ENCODE assay signal across 21 cellular contexts in genomic region chr7:4693749-4694148, GRCh38. TPM values are rescaled to one million over a fixed set of nuclear protein-coding genes. Genes with fewer than 3 reads are reported as not detected.
DNase-seq lines count a peak whose midpoint lies in the region; ATAC-seq and TF ChIP-seq lines count a peak whose summit lies in the region.
"Had no signal": no experiment of that assay in that cellular context is flagged by ENCODE, and none has a peak within 500 bp of the region (broad histone marks: within the 10 kb centered on the region; RNA-seq: fewer than 3 reads in every experiment).

No MANE protein-coding gene starts in this region.

- no peak for TF ChIP-seq POLR2A in ovary (IDR thresholded peaks at IDR 0.05)

- no peak overlapping the region for H3K4me3 ChIP-seq in ovary
- H3K4me3 ChIP-seq in tibial artery = no peak overlapping the region
- H3K4me3 ChIP-seq: heart right ventricle had no signal

- no peak for TF ChIP-seq EP300 in ovary (IDR thresholded peaks at IDR 0.05)

- no peak overlapping the region for H3K4me3 Mint-ChIP-seq in activated CD4-positive, alpha-beta T cell treated with anti-CD3 and anti-CD28 coated beads, Interleukin-2, amount 10 ng/mL, durations not matched to agents 7 days and 5 days
- no peak overlapping the region for H3K4me3 Mint-ChIP-seq in activated CD4-positive, alpha-beta T cell treated with anti-CD3 and anti-CD28 coated beads for 36 hours
- H3K4me3 Mint-ChIP-seq: CD14-positive monocyte had no signal

- H3K36me3 ChIP-seq in ovary (no peaks in the 10 kb centered on the region), tibial artery (no peaks in the 10 kb centered on the region)
- H3K36me3 ChIP-seq: heart right ventricle had no signal

- no peaks in the 10 kb centered on the region for H3K9me3 Mint-ChIP-seq in activated CD4-positive, alpha-beta T cell treated with anti-CD3 and anti-CD28 coated beads, Interleukin-2, amount 10 ng/mL, durations not matched to agents 7 days and 5 days
- no peaks in the 10 kb centered on the region for H3K9me3 Mint-ChIP-seq in activated CD4-positive, alpha-beta T cell treated with anti-CD3 and anti-CD28 coated beads for 36 hours (ENCODE audit: low read depth)
- H3K9me3 Mint-ChIP-seq: CD14-positive monocyte; naive thymus-derived CD8-positive, alpha-beta T cell had no signal

- POLR2A ChIA-PET in activated CD4-positive, alpha-beta T cell treated with anti-CD3 and anti-CD28 coated beads, Interleukin-2, amount 10 ng/mL, durations not matched to agents 7 days and 5 days (lab: Charles Lee) = no interaction called here
- POLR2A ChIA-PET in activated CD4-positive, alpha-beta T cell treated with anti-CD3 and anti-CD28 coated beads for 36 hours (lab: Charles Lee) = no interaction called here

- WGBS in adipose tissue, 3 donors = 87 to 94% (median 92%) methylated on average over 2 of the region's 2 CpGs
- 68 to 80% (median 74%) methylated on average over 2 of the region's 2 CpGs for WGBS in ovary, 3 donors

- CTCF ChIA-PET in activated CD4-positive, alpha-beta T cell treated with anti-CD3 and anti-CD28 coated beads, Interleukin-2, amount 10 ng/mL, durations not matched to agents 7 days and 5 days (lab: Charles Lee) = interaction anchor here (1.6 kb wide), 1 partner anchor 52 kb away, joined by 5 read pairs; no protein-coding TSS in a partner anchor
- CTCF ChIA-PET in activated CD4-positive, alpha-beta T cell treated with anti-CD3 and anti-CD28 coated beads for 36 hours (lab: Charles Lee) = no interaction called here

- TF ChIP-seq CTCF in ovary (IDR thresholded peaks at IDR 0.05) = no peak
- no peak for TF ChIP-seq CTCF in tibial artery (IDR thresholded peaks at IDR 0.05)

- no peak for ATAC-seq in activated CD4-positive, alpha-beta T cell treated with anti-CD3 and anti-CD28 coated beads for 36 hours
- ATAC-seq in HG03432 (IDR thresholded peaks at IDR 0.05; ENCODE audit: unreplicated experiment) = no peak
- ATAC-seq: heart right ventricle; naive thymus-derived CD8-positive, alpha-beta T cell had no signal

- H3K27me3 Mint-ChIP-seq in activated CD4-positive, alpha-beta T cell treated with anti-CD3 and anti-CD28 coated beads, Interleukin-2, amount 10 ng/mL, durations not matched to agents 7 days and 5 days = no peaks in the 10 kb centered on the region
- H3K27me3 Mint-ChIP-seq in activated CD4-positive, alpha-beta T cell treated with anti-CD3 and anti-CD28 coated beads for 36 hours = no peaks in the 10 kb centered on the region
- H3K27me3 Mint-ChIP-seq: naive thymus-derived CD8-positive, alpha-beta T cell had no signal

- peaks cover 3% of the 10 kb centered on the region for H3K36me3 Mint-ChIP-seq in activated CD4-positive, alpha-beta T cell treated with anti-CD3 and anti-CD28 coated beads, Interleukin-2, amount 10 ng/mL, durations not matched to agents 7 days and 5 days (ENCODE audit: low read depth)
- H3K36me3 Mint-ChIP-seq in activated CD4-positive, alpha-beta T cell treated with anti-CD3 and anti-CD28 coated beads for 36 hours (ENCODE audit: low read depth) = peaks cover 8% of the 10 kb centered on the region

- H3K9me3 ChIP-seq in ovary = no peaks in the 10 kb centered on the region
- H3K9me3 ChIP-seq in tibial artery = no peaks in the 10 kb centered on the region
- H3K9me3 ChIP-seq: heart right ventricle had no signal

- no peaks in the 10 kb centered on the region for H3K27me3 ChIP-seq in ovary
- no peaks in the 10 kb centered on the region for H3K27me3 ChIP-seq in tibial artery
- H3K27me3 ChIP-seq: heart right ventricle had no signal

- DNase-seq in activated CD4-positive, alpha-beta T cell treated with anti-CD3 and anti-CD28 coated beads, Interleukin-2, amount 10 ng/mL, durations not matched to agents 7 days and 5 days = no peak
- DNase-seq in activated CD4-positive, alpha-beta T cell treated with anti-CD3 and anti-CD28 coated beads for 36 hours = no peak
- DNase-seq in ovary = no peak
- no peak for DNase-seq in tibial artery
- DNase-seq in NCI-H1930 (lab: John Stamatoyannopoulos, UW) = no peak
- no peak for DNase-seq in NCI-H748 treated with DMSO at 0.1 percent for 48 hours (lab: John Stamatoyannopoulos, UW)
- DNase-seq: activated gamma-delta T cell; amniotic stem cell; central memory CD4-positive, alpha-beta T cell; DMS153; effector CD4-positive, alpha-beta T cell; GF-D8; heart right ventricle; naive thymus-derived CD8-positive, alpha-beta T cell; NCI-H1436; NCI-H2171; OCI-M1 had no signal

- H3K27ac Mint-ChIP-seq in activated CD4-positive, alpha-beta T cell treated with anti-CD3 and anti-CD28 coated beads, Interleukin-2, amount 10 ng/mL, durations not matched to agents 7 days and 5 days = peak overlapping the region; percentile 19
- no peak overlapping the region for H3K27ac Mint-ChIP-seq in activated CD4-positive, alpha-beta T cell treated with anti-CD3 and anti-CD28 coated beads for 36 hours

- H3K4me1 Mint-ChIP-seq in activated CD4-positive, alpha-beta T cell treated with anti-CD3 and anti-CD28 coated beads, Interleukin-2, amount 10 ng/mL, durations not matched to agents 7 days and 5 days = peaks cover 30% of the 10 kb centered on the region
- peaks cover 54% of the 10 kb centered on the region for H3K4me1 Mint-ChIP-seq in activated CD4-positive, alpha-beta T cell treated with anti-CD3 and anti-CD28 coated beads for 36 hours

- H3K27ac ChIP-seq in adipose tissue (ENCODE audit: low read depth, low read length) = peak overlapping the region; percentile 6
- peak overlapping the region; percentile 32 to 70 for H3K27ac ChIP-seq in ovary
- peak overlapping the region; percentile 88 to 90 for H3K27ac ChIP-seq in tibial artery
- H3K27ac ChIP-seq: 22Rv1 had no signal

- H3K4me1 ChIP-seq in ovary (ENCODE audit: insufficient read depth) (peaks cover 28% of the 10 kb centered on the region), tibial artery (peaks cover 0 to 79% (median 58%) of the 10 kb centered on the region in 4 donors)

- intact Hi-C loops in activated CD4-positive, alpha-beta T cell treated with anti-CD3 and anti-CD28 coated beads for 36 hours (cut with DNase I, micrococcal nuclease) = no loop called here
- intact Hi-C loops in ovary (cut with DNase I) (no loop called here), tibial artery (cut with DNase I; ENCODE audit: low total_unique reads) (no loop called here)

RNA-seq across cellular contexts. Expression of gene FOXK1, which starts 11.7 kb away (rescaled TPM):
- total RNA-seq in activated CD4-positive, alpha-beta T cell treated with anti-CD3 and anti-CD28 coated beads, Interleukin-2, amount 10 ng/mL, durations not matched to agents 7 days and 5 days = 10 to 100 TPM; 32.0 to 36.2 TPM
- 10 to 100 TPM; 30.0 to 33.9 TPM for total RNA-seq in activated CD4-positive, alpha-beta T cell treated with anti-CD3 and anti-CD28 coated beads for 36 hours
- polyA plus RNA-seq in adipose tissue (1 to 10 TPM; 4.7 to 9.1 (median 7.8) TPM), ovary (10 to 100 TPM in 1 of 2 donors, 1 to 10 TPM in 1; 5.8 to 10.4 TPM)
- 10 to 100 TPM; 10.9 to 43.9 (median 32.6) TPM for total RNA-seq in ovary

Comparison
In these comparisons a context has a peak if more than half of its experiments do, and no peak if none do; other contexts are left out.
1. H3K27ac ChIP-seq: peak in every context shown above with its lines; median percentile 89 in tibial artery; 51 in ovary; 6 in adipose tissue.